ENCODE assay signal across 8 cellular contexts in genomic region chr6:42781546-42781810, GRCh38. TPM values are rescaled to one million over a fixed set of nuclear protein-coding genes. Genes with fewer than 3 reads are reported as not detected.
A peak's percentile ranks its signal among the peaks of the same experiment; 100 is the strongest.
DNase-seq lines count a peak whose midpoint lies in the region; ATAC-seq, FAIRE-seq and TF ChIP-seq lines count a peak whose summit lies in the region.

No MANE protein-coding gene starts in this region.

- H3K27me3 ChIP-seq in heart left ventricle (no peaks in the 10 kb centered on the region), keratinocyte (ENCODE audit: control insufficient read depth, extremely low read depth, insufficient read depth, low read length) (no peaks in the 10 kb centered on the region)

- H3K27ac ChIP-seq in heart left ventricle (peak overlapping the region; percentile 98 to 100 (median 100)), keratinocyte (ENCODE audit: control insufficient read depth, insufficient read depth, low read length) (peak overlapping the region; percentile 96)

- DNase-seq in heart left ventricle = no peak
- DNase-seq in left ventricle myocardium superior = no peak
- DNase-seq in activated T-helper 1 cell treated with anti-CD3 and anti-CD28 coated beads, Interleukin-12 subunit alpha, Interleukin-12 subunit beta, Interleukin-2, Interleukin-4 antibody, amounts not matched to agents 30 ng/mL and 10 ng/mL and 1 ng/mL, durations not matched to agents 14 hours and 24 hours and 36 hours (ENCODE audit: low spot score) = no peak
- DNase-seq in keratinocyte (ENCODE audit: low read depth, low spot score) = no peak
- DNase-seq in type B pancreatic cell (ENCODE audit: extremely low spot score, unreplicated experiment) = no peak
- no peak for DNase-seq in NCI-H2107 treated with DMSO at 0.1 percent for 48 hours (lab: John Stamatoyannopoulos, UW; ENCODE audit: unreplicated experiment)
- no peak for DNase-seq in effector CD4-positive, alpha-beta T cell

- WGBS in heart left ventricle, 4 donors = 0 to 1% (median 0%) methylated on average over 4 of the region's 4 CpGs

- H3K36me3 ChIP-seq in heart left ventricle = no peaks in the 10 kb centered on the region
- no peaks in the 10 kb centered on the region for H3K36me3 ChIP-seq in keratinocyte (ENCODE audit: control insufficient read depth in 2 of 2, extremely low read depth in 1 of 2, insufficient read depth in 2 of 2, low read length in 2 of 2)

- H3K4me3 Mint-ChIP-seq in activated T-helper 1 cell treated with anti-CD3 and anti-CD28 coated beads, Interleukin-12 subunit alpha, Interleukin-12 subunit beta, Interleukin-2, Interleukin-4 antibody, amounts not matched to agents 30 ng/mL and 10 ng/mL and 1 ng/mL, durations not matched to agents 14 hours and 24 hours and 36 hours = peak overlapping the region; percentile 82
- peak overlapping the region; percentile 95 for H3K4me3 Mint-ChIP-seq in type B pancreatic cell

- ATAC-seq in heart left ventricle (no peak), left ventricle myocardium superior (no peak), HG03135 (IDR thresholded peaks at IDR 0.05; ENCODE audit: unreplicated experiment) (no peak)

- peak overlapping the region; percentile 92 for H3K27ac Mint-ChIP-seq in activated T-helper 1 cell treated with anti-CD3 and anti-CD28 coated beads, Interleukin-12 subunit alpha, Interleukin-12 subunit beta, Interleukin-2, Interleukin-4 antibody, amounts not matched to agents 30 ng/mL and 10 ng/mL and 1 ng/mL, durations not matched to agents 14 hours and 24 hours and 36 hours
- H3K27ac Mint-ChIP-seq in type B pancreatic cell = peak overlapping the region; percentile 99

- no peak for TF ChIP-seq CTCF in heart left ventricle (IDR thresholded peaks at IDR 0.05)
- TF ChIP-seq CTCF in keratinocyte (optimal IDR thresholded peaks at IDR 0.05 in 1 of 3, IDR thresholded peaks at IDR 0.05 in 1 of 3, conservative IDR thresholded peaks at IDR 0.05 in 1 of 3; ENCODE audit: extremely low read depth in 1 of 3, insufficient read depth in 2 of 3, low read length in 3 of 3) = no peak
- TF ChIP-seq CTCF in type B pancreatic cell (conservative IDR thresholded peaks at IDR 0.05) = no peak

- peaks cover 15% of the 10 kb centered on the region for H3K79me2 ChIP-seq in keratinocyte (ENCODE audit: control insufficient read depth, insufficient read depth, low read length)

- no peaks in the 10 kb centered on the region for H3K27me3 Mint-ChIP-seq in activated T-helper 1 cell treated with anti-CD3 and anti-CD28 coated beads, Interleukin-12 subunit alpha, Interleukin-12 subunit beta, Interleukin-2, Interleukin-4 antibody, amounts not matched to agents 30 ng/mL and 10 ng/mL and 1 ng/mL, durations not matched to agents 14 hours and 24 hours and 36 hours (ENCODE audit: insufficient read depth)
- no peaks in the 10 kb centered on the region for H3K27me3 Mint-ChIP-seq in type B pancreatic cell

- no peaks in the 10 kb centered on the region for H3K9me1 ChIP-seq in keratinocyte (ENCODE audit: control insufficient read depth, extremely low read depth, insufficient read depth, low read length)

- no peak for TF ChIP-seq POLR2A in heart left ventricle (IDR thresholded peaks at IDR 0.05)

- H3K4me2 ChIP-seq in keratinocyte (ENCODE audit: control insufficient read depth, extremely low read depth, insufficient read depth, low read depth, low read length) = peak overlapping the region; percentile 91

- no peaks in the 10 kb centered on the region for H3K9me3 Mint-ChIP-seq in activated T-helper 1 cell treated with anti-CD3 and anti-CD28 coated beads, Interleukin-12 subunit alpha, Interleukin-12 subunit beta, Interleukin-2, Interleukin-4 antibody, amounts not matched to agents 30 ng/mL and 10 ng/mL and 1 ng/mL, durations not matched to agents 14 hours and 24 hours and 36 hours
- H3K9me3 Mint-ChIP-seq in type B pancreatic cell = no peaks in the 10 kb centered on the region

- peaks cover 23% of the 10 kb centered on the region for H3K36me3 Mint-ChIP-seq in activated T-helper 1 cell treated with anti-CD3 and anti-CD28 coated beads, Interleukin-12 subunit alpha, Interleukin-12 subunit beta, Interleukin-2, Interleukin-4 antibody, amounts not matched to agents 30 ng/mL and 10 ng/mL and 1 ng/mL, durations not matched to agents 14 hours and 24 hours and 36 hours (ENCODE audit: low read depth)
- peaks cover 12% of the 10 kb centered on the region for H3K36me3 Mint-ChIP-seq in type B pancreatic cell

- no peak overlapping the region for H2AFZ ChIP-seq in keratinocyte (ENCODE audit: control insufficient read depth, low read length)

- dilution Hi-C loops in keratinocyte (cut with MboI; ENCODE audit: extremely low pct_ligation_motif_present, low sequenced_read_pairs) = no loop called here

- no peaks in the 10 kb centered on the region for H4K20me1 ChIP-seq in keratinocyte (ENCODE audit: control insufficient read depth, extremely low read depth, insufficient read depth, low read length)

- H3K4me1 ChIP-seq in heart left ventricle = peaks cover 0 to 47% (median 19%) of the 10 kb centered on the region in 12 donors
- H3K4me1 ChIP-seq in keratinocyte (ENCODE audit: control insufficient read depth, extremely low read depth, insufficient read depth, low read length) = peaks cover 12% of the 10 kb centered on the region

- H3K9me3 ChIP-seq in heart left ventricle (no peaks in the 10 kb centered on the region), keratinocyte (ENCODE audit: control insufficient read depth, low read depth, low read length) (no peaks in the 10 kb centered on the region)

- FAIRE-seq in keratinocyte (lab: Jason Lieb, UNC) = no peak

- peaks cover 40% of the 10 kb centered on the region for H3K4me1 Mint-ChIP-seq in activated T-helper 1 cell treated with anti-CD3 and anti-CD28 coated beads, Interleukin-12 subunit alpha, Interleukin-12 subunit beta, Interleukin-2, Interleukin-4 antibody, amounts not matched to agents 30 ng/mL and 10 ng/mL and 1 ng/mL, durations not matched to agents 14 hours and 24 hours and 36 hours (ENCODE audit: low read depth)
- peaks cover 34% of the 10 kb centered on the region for H3K4me1 Mint-ChIP-seq in type B pancreatic cell (ENCODE audit: unreplicated experiment)

- H3K4me3 ChIP-seq in heart left ventricle = peak overlapping the region; percentile 63 to 97 (median 90)
- H3K4me3 ChIP-seq in keratinocyte (ENCODE audit: control insufficient read depth in 2 of 3, extremely low read depth in 1 of 3, insufficient read depth in 2 of 3, low read depth in 1 of 3, low read length in 3 of 3) = peak overlapping the region; percentile 21 to 61 (median 51)

- intact Hi-C loops in heart left ventricle (cut with DNase I) = loop anchor here in 8 of 10 donors (2.0 to 5.0 kb wide), 6 partner anchors 31 to 201 kb away; partner anchors contain the start of genes RPL7L1 (in 3 of the 8), TBCC (in 3 of the 8) and PPP2R5D (in 1 of the 8)
- intact Hi-C loops in left ventricle myocardium superior (cut with micrococcal nuclease) = no loop called here
- intact Hi-C loops in activated T-helper 1 cell treated with anti-CD3 and anti-CD28 coated beads, Interleukin-12 subunit alpha, Interleukin-12 subunit beta, Interleukin-2, Interleukin-4 antibody, amounts not matched to agents 30 ng/mL and 10 ng/mL and 1 ng/mL, durations not matched to agents 14 hours and 24 hours and 36 hours (cut with micrococcal nuclease) = loop anchor here (5.0 to 10.0 kb wide), 4 partner anchors 54 to 391 kb away; partner anchors contain the start of genes CUL7, KLC4, MRPL2 and SRF

- H3K9ac ChIP-seq in keratinocyte (ENCODE audit: control insufficient read depth, extremely low read depth, insufficient read depth, low read length) = peak overlapping the region; percentile 98

RNA-seq across cellular contexts. Expression of gene BICRAL, which starts 0.4 kb away (rescaled TPM):
- total RNA-seq in heart left ventricle (10 to 100 TPM in 8 of 9 donors, 1 to 10 TPM in 1; 9.9 to 17.1 (median 13.3) TPM), left ventricle myocardium superior (13.0 TPM), type B pancreatic cell (ENCODE audit: low replicate concordance) (9.1 and 9.3 TPM in 2 replicates)
- polyA plus RNA-seq in heart left ventricle (1 to 10 TPM; 2.5 to 6.0 TPM), keratinocyte (4.2 to 6.5 TPM (median 5.0 TPM) in 3 replicates)
- total RNA-seq in activated T-helper 1 cell treated with anti-CD3 and anti-CD28 coated beads, Interleukin-12 subunit alpha, Interleukin-12 subunit beta, Interleukin-2, Interleukin-4 antibody, amounts not matched to agents 30 ng/mL and 10 ng/mL and 1 ng/mL, durations not matched to agents 14 hours and 24 hours and 36 hours = 14.1 and 14.2 TPM in 2 replicates
- 1.4 TPM for polyA plus RNA-seq in keratinocyte (2011; ENCODE audit: low read depth)
- polyA plus RNA-seq in keratinocyte (2011; cell fraction: cytosol; rRNA removed) = 3.3 and 5.7 TPM in 2 replicates
- 8.0 and 8.2 TPM in 2 replicates for polyA plus RNA-seq in keratinocyte (2011; cell fraction: nucleus; rRNA removed)
- 3.0 and 3.6 TPM in 2 replicates for polyA plus RNA-seq in keratinocyte (2012; ENCODE audit: low replicate concordance)
- 5.6 to 13.1 TPM (median 10.2 TPM) in 3 replicates for polyA minus RNA-seq in keratinocyte
- 5.4 TPM for polyA minus RNA-seq in keratinocyte (2011; cell fraction: cytosol; rRNA and poly(A)+ RNA removed)
- 6.0 and 10.6 TPM in 2 replicates for polyA minus RNA-seq in keratinocyte (2011; cell fraction: nucleus; rRNA and poly(A)+ RNA removed)

RNA-seq across cellular contexts. Expression of gene TBCC, which starts 35.6 kb away (rescaled TPM):
- total RNA-seq in heart left ventricle (10 to 100 TPM; 10.4 to 21.7 (median 15.4) TPM), left ventricle myocardium superior (10.6 TPM), type B pancreatic cell (ENCODE audit: low replicate concordance) (29.3 and 34.8 TPM in 2 replicates)
- polyA plus RNA-seq in heart left ventricle (10 to 100 TPM; 16.9 to 19.7 TPM), keratinocyte (14.1 to 18.8 TPM (median 16.7 TPM) in 3 replicates)
- 20.1 and 22.3 TPM in 2 replicates for total RNA-seq in activated T-helper 1 cell treated with anti-CD3 and anti-CD28 coated beads, Interleukin-12 subunit alpha, Interleukin-12 subunit beta, Interleukin-2, Interleukin-4 antibody, amounts not matched to agents 30 ng/mL and 10 ng/mL and 1 ng/mL, durations not matched to agents 14 hours and 24 hours and 36 hours
- 7.7 TPM for polyA plus RNA-seq in keratinocyte (2011; ENCODE audit: low read depth)
- 12.2 and 12.8 TPM in 2 replicates for polyA plus RNA-seq in keratinocyte (2011; cell fraction: cytosol; rRNA removed)
- 21.2 and 24.7 TPM in 2 replicates for polyA plus RNA-seq in keratinocyte (2011; cell fraction: nucleus; rRNA removed)
- polyA plus RNA-seq in keratinocyte (2012; ENCODE audit: low replicate concordance) = 11.4 and 16.6 TPM in 2 replicates
- 7.4 to 15.6 TPM (median 7.6 TPM) in 3 replicates for polyA minus RNA-seq in keratinocyte
- polyA minus RNA-seq in keratinocyte (2011; cell fraction: cytosol; rRNA and poly(A)+ RNA removed) = 12.5 TPM
- 6.9 and 8.9 TPM in 2 replicates for polyA minus RNA-seq in keratinocyte (2011; cell fraction: nucleus; rRNA and poly(A)+ RNA removed)

RNA-seq across cellular contexts. Expression of gene PRPH2, which starts 59.1 kb away (rescaled TPM):
- total RNA-seq in heart left ventricle (1 to 10 TPM in 5 of 9 donors, under 1 TPM in 4; 0.44 to 2.6 (median 1.0) TPM), left ventricle myocardium superior (0.47 TPM), type B pancreatic cell (ENCODE audit: low replicate concordance) (not detected in 2 replicates)
- polyA plus RNA-seq in heart left ventricle (under 1 TPM; 0.23 to 0.91 TPM), keratinocyte (0.01 to 0.05 TPM in 2 of 3 replicates, not detected in the other)
- not detected in 2 replicates for total RNA-seq in activated T-helper 1 cell treated with anti-CD3 and anti-CD28 coated beads, Interleukin-12 subunit alpha, Interleukin-12 subunit beta, Interleukin-2, Interleukin-4 antibody, amounts not matched to agents 30 ng/mL and 10 ng/mL and 1 ng/mL, durations not matched to agents 14 hours and 24 hours and 36 hours
- not detected for polyA plus RNA-seq in keratinocyte (2011; ENCODE audit: low read depth)
- polyA plus RNA-seq in keratinocyte (2011; cell fraction: cytosol; rRNA removed) = 0.03 TPM in 1 of 2 replicates, not detected in the other
- polyA plus RNA-seq in keratinocyte (2011; cell fraction: nucleus; rRNA removed) = not detected in 2 replicates
- polyA plus RNA-seq in keratinocyte (2012; ENCODE audit: low replicate concordance) = 0.08 TPM in 1 of 2 replicates, not detected in the other
- polyA minus RNA-seq in keratinocyte = not detected in 3 replicates
- polyA minus RNA-seq in keratinocyte (2011; cell fraction: cytosol; rRNA and poly(A)+ RNA removed) = not detected
- polyA minus RNA-seq in keratinocyte (2011; cell fraction: nucleus; rRNA and poly(A)+ RNA removed) = not detected in 2 replicates
